In genomic region chr12:9699898-9700605, GRCh38 we compare ENCODE assay signal across 11 cellular contexts. TPM values are rescaled to one million over a fixed set of nuclear protein-coding genes. Genes with fewer than 3 reads are reported as not detected.
DNase-seq lines count a peak whose midpoint lies in the region; ATAC-seq and TF ChIP-seq lines count a peak whose summit lies in the region.
"Had no signal": no experiment of that assay in that cellular context is flagged by ENCODE, and none has a peak within 500 bp of the region (broad histone marks: within the 10 kb centered on the region; RNA-seq: fewer than 3 reads in every experiment).

No MANE protein-coding gene starts in this region.

- ATAC-seq in activated naive CD8-positive, alpha-beta T cell treated with anti-CD3 and anti-CD28 coated beads, Interleukin-2, amount 50 U/mL, for 24 hours: no peak
- ATAC-seq in right cardiac atrium (peak; percentile 67 to 70), GM18907 (IDR thresholded peaks at IDR 0.05; ENCODE audit: unreplicated experiment) (no peak)
- ATAC-seq in stimulated activated effector memory CD8-positive, alpha-beta T cell treated with anti-CD3 and anti-CD28 coated beads, Interleukin-12 subunit alpha, Interleukin-12 subunit beta, amount 100 ng/mL, for 72 hours: no peak

- TF ChIP-seq CTCF in glutamatergic neuron (IDR thresholded peaks at IDR 0.05; ENCODE audit: partially characterized antibody, unreplicated experiment): no peak

- CTCF ChIA-PET in activated naive CD4-positive, alpha-beta T cell treated with anti-CD3 and anti-CD28 coated beads, Interleukin-2, amount 10 ng/mL, durations not matched to agents 7 days and 5 days (lab: Charles Lee): interaction anchor here (1.1 to 1.5 kb wide), 3 partner anchors 8 to 64 kb away, joined by 5 to 8 read pairs (median 6); no protein-coding TSS in a partner anchor

- no peak overlapping the region for H3K4me3 ChIP-seq in right cardiac atrium (ENCODE audit: low read length)

- H3K27me3 Mint-ChIP-seq in activated naive CD4-positive, alpha-beta T cell treated with anti-CD3 and anti-CD28 coated beads, Interleukin-2, amount 10 ng/mL, durations not matched to agents 7 days and 5 days: no peaks in the 10 kb centered on the region
- no peaks in the 10 kb centered on the region for H3K27me3 Mint-ChIP-seq in activated naive CD8-positive, alpha-beta T cell treated with anti-CD3 and anti-CD28 coated beads, Interleukin-2, amount 50 U/mL, for 24 hours
- H3K27me3 Mint-ChIP-seq in glutamatergic neuron (ENCODE audit: unreplicated experiment): no peaks in the 10 kb centered on the region

- WGBS in right cardiac atrium: 19% methylated on average over 2 of the region's 2 CpGs

- peaks cover 82% of the 10 kb centered on the region for H3K4me1 Mint-ChIP-seq in activated naive CD4-positive, alpha-beta T cell treated with anti-CD3 and anti-CD28 coated beads, Interleukin-2, amount 10 ng/mL, durations not matched to agents 7 days and 5 days
- peaks cover 64% of the 10 kb centered on the region for H3K4me1 Mint-ChIP-seq in activated naive CD8-positive, alpha-beta T cell treated with anti-CD3 and anti-CD28 coated beads, Interleukin-2, amount 50 U/mL, for 24 hours
- H3K4me1 Mint-ChIP-seq in stimulated activated effector memory CD8-positive, alpha-beta T cell treated with anti-CD3 and anti-CD28 coated beads, Interleukin-12 subunit alpha, Interleukin-12 subunit beta, amount 100 ng/mL, for 72 hours: peaks cover 65% of the 10 kb centered on the region
- H3K4me1 Mint-ChIP-seq in glutamatergic neuron (ENCODE audit: low read depth, unreplicated experiment): no peaks in the 10 kb centered on the region

- no peaks in the 10 kb centered on the region for H3K9me3 ChIP-seq in right cardiac atrium (ENCODE audit: control insufficient read depth, low read length)

- no peak overlapping the region for H3K4me3 Mint-ChIP-seq in activated naive CD4-positive, alpha-beta T cell treated with anti-CD3 and anti-CD28 coated beads, Interleukin-2, amount 10 ng/mL, durations not matched to agents 7 days and 5 days
- no peak overlapping the region for H3K4me3 Mint-ChIP-seq in activated naive CD8-positive, alpha-beta T cell treated with anti-CD3 and anti-CD28 coated beads, Interleukin-2, amount 50 U/mL, for 24 hours
- H3K4me3 Mint-ChIP-seq in stimulated activated effector memory CD8-positive, alpha-beta T cell treated with anti-CD3 and anti-CD28 coated beads, Interleukin-12 subunit alpha, Interleukin-12 subunit beta, amount 100 ng/mL, for 72 hours: no peak overlapping the region
- no peak overlapping the region for H3K4me3 Mint-ChIP-seq in glutamatergic neuron (ENCODE audit: unreplicated experiment)

- H3K27me3 ChIP-seq in right cardiac atrium (ENCODE audit: control insufficient read depth, insufficient read depth): no peaks in the 10 kb centered on the region

- H3K36me3 Mint-ChIP-seq in activated naive CD4-positive, alpha-beta T cell treated with anti-CD3 and anti-CD28 coated beads, Interleukin-2, amount 10 ng/mL, durations not matched to agents 7 days and 5 days: peaks cover 53% of the 10 kb centered on the region
- peaks cover 30% of the 10 kb centered on the region for H3K36me3 Mint-ChIP-seq in activated naive CD8-positive, alpha-beta T cell treated with anti-CD3 and anti-CD28 coated beads, Interleukin-2, amount 50 U/mL, for 24 hours (ENCODE audit: low read depth)
- H3K36me3 Mint-ChIP-seq in stimulated activated effector memory CD8-positive, alpha-beta T cell treated with anti-CD3 and anti-CD28 coated beads, Interleukin-12 subunit alpha, Interleukin-12 subunit beta, amount 100 ng/mL, for 72 hours: peaks cover 75% of the 10 kb centered on the region
- peaks cover 5% of the 10 kb centered on the region for H3K36me3 Mint-ChIP-seq in glutamatergic neuron (ENCODE audit: unreplicated experiment)

- peaks cover 35% of the 10 kb centered on the region for H3K9me3 Mint-ChIP-seq in activated naive CD4-positive, alpha-beta T cell treated with anti-CD3 and anti-CD28 coated beads, Interleukin-2, amount 10 ng/mL, durations not matched to agents 7 days and 5 days
- peaks cover 29% of the 10 kb centered on the region for H3K9me3 Mint-ChIP-seq in activated naive CD8-positive, alpha-beta T cell treated with anti-CD3 and anti-CD28 coated beads, Interleukin-2, amount 50 U/mL, for 24 hours
- H3K9me3 Mint-ChIP-seq in stimulated activated effector memory CD8-positive, alpha-beta T cell treated with anti-CD3 and anti-CD28 coated beads, Interleukin-12 subunit alpha, Interleukin-12 subunit beta, amount 100 ng/mL, for 72 hours: peaks cover 4% of the 10 kb centered on the region
- H3K9me3 Mint-ChIP-seq in glutamatergic neuron (ENCODE audit: unreplicated experiment): no peaks in the 10 kb centered on the region

- intact Hi-C loops in right cardiac atrium (cut with DNase I): loop anchor here in 2 of 4 donors (10.0 kb wide), 2 partner anchors 55 to 365 kb away; no protein-coding TSS in a partner anchor

- no peak for DNase-seq in activated naive CD4-positive, alpha-beta T cell treated with anti-CD3 and anti-CD28 coated beads, Interleukin-2, amount 10 ng/mL, durations not matched to agents 7 days and 5 days
- no peak for DNase-seq in activated naive CD4-positive, alpha-beta T cell treated with Interleukin-2 at 50 U/mL for 16 hours
- no peak for DNase-seq in activated naive CD8-positive, alpha-beta T cell treated with anti-CD3 and anti-CD28 coated beads, Interleukin-2, amount 50 U/mL, for 24 hours
- DNase-seq in right cardiac atrium (no peak), globus pallidus (ENCODE audit: low spot score) (no peak), glutamatergic neuron (no peak)
- DNase-seq in stimulated activated effector memory CD8-positive, alpha-beta T cell treated with anti-CD3 and anti-CD28 coated beads, Interleukin-12 subunit alpha, Interleukin-12 subunit beta, amount 100 ng/mL, for 72 hours (ENCODE audit: low spot score in 2 of 2): no peak
- DNase-seq: NCI-H2081 had no signal

- H3K27ac Mint-ChIP-seq in activated naive CD4-positive, alpha-beta T cell treated with anti-CD3 and anti-CD28 coated beads, Interleukin-2, amount 10 ng/mL, durations not matched to agents 7 days and 5 days: peak overlapping the region; percentile 3
- peak overlapping the region; percentile 12 for H3K27ac Mint-ChIP-seq in activated naive CD8-positive, alpha-beta T cell treated with anti-CD3 and anti-CD28 coated beads, Interleukin-2, amount 50 U/mL, for 24 hours
- H3K27ac Mint-ChIP-seq in stimulated activated effector memory CD8-positive, alpha-beta T cell treated with anti-CD3 and anti-CD28 coated beads, Interleukin-12 subunit alpha, Interleukin-12 subunit beta, amount 100 ng/mL, for 72 hours: peak overlapping the region; percentile 95
- no peak overlapping the region for H3K27ac Mint-ChIP-seq in glutamatergic neuron (ENCODE audit: unreplicated experiment)

- peak overlapping the region; percentile 68 for H3K27ac ChIP-seq in right cardiac atrium (ENCODE audit: low read length)

- peaks cover 2% of the 10 kb centered on the region for H3K4me1 ChIP-seq in right cardiac atrium (ENCODE audit: control insufficient read depth, insufficient read depth, low read length)

RNA-seq across cellular contexts. Expression of gene CLEC2D, which starts 30.5 kb away (rescaled TPM):
- total RNA-seq in right cardiac atrium (10 to 100 TPM in 3 of 4 donors, 1 to 10 TPM in 1; 9.6 to 17.8 (median 12.9) TPM), glutamatergic neuron (ENCODE audit: unreplicated experiment) (7.2 TPM)
- polyA plus RNA-seq in right cardiac atrium: 3.1 TPM

RNA-seq across cellular contexts. Expression of gene CLECL1, which starts 32.8 kb away (rescaled TPM):
- 1 to 10 TPM in 1 of 4 donors, under 1 TPM in 1, not detected in 2; 0.60 to 1.2 TPM for total RNA-seq in right cardiac atrium
- polyA plus RNA-seq in right cardiac atrium: 0.14 TPM
- not detected for total RNA-seq in glutamatergic neuron (ENCODE audit: unreplicated experiment)
- total RNA-seq: LHCN-M2 had no signal
- polyA plus RNA-seq: AG04450 had no signal

Comparison
In these comparisons a context has a peak if more than half of its experiments do, and no peak if none do; other contexts are left out.
1. ATAC-seq: peak in right cardiac atrium (2 of 2); none in activated naive CD8-positive, alpha-beta T cell treated with anti-CD3 and anti-CD28 coated beads, Interleukin-2, amount 50 U/mL, for 24 hours (single experiment), stimulated activated effector memory CD8-positive, alpha-beta T cell treated with anti-CD3 and anti-CD28 coated beads, Interleukin-12 subunit alpha, Interleukin-12 subunit beta, amount 100 ng/mL, for 72 hours (single experiment) and GM18907 (single experiment).